ENCODE assay signal across 1 cellular context in genomic region chr2:74567862-74568261, GRCh38.
TF ChIP-seq lines count a peak whose summit lies in the region.

No MANE protein-coding gene starts in this region.

TF ChIP-seq in HepG2, 621 proteins besides CTCF, POLR2A, EP300 and RAD21:
- TF ChIP-seq ZNF12 (CRISPR knock-in tag; IDR thresholded peaks at IDR 0.05) (no peak), LCORL (IDR thresholded peaks at IDR 0.05) (no peak), LCORL (CRISPR knock-in tag; IDR thresholded peaks at IDR 0.05) (no peak), ZMAT3 (CRISPR knock-in tag; conservative IDR thresholded peaks at IDR 0.05) (no peak), CEBPB (IDR thresholded peaks at IDR 0.05; ENCODE audit: borderline replicate concordance, low read depth, low read length) (peak; percentile 1; the same call in 1 of the 2 replicates)
